Comparison of ENCODE assay signal across 25 cellular contexts in the genomic region with DNA sequence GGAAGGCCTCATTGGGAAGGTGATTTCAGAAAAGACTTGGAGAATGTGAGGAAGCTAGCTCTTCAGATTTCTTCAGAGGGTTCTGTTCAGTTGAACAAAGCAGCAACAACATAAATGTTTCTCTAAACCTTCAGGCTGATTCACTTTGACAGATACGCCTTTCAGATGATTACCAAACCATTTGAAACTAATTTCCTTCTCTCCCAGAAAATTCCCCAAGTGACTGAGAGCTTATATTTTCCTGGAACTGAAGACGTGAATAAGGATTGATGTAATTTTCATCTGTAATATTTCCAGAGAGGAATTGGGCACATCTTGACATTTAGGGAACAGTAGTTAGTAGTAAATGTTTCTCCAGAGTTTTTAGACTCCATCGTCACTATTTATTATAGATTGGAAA.
DNase-seq lines count a peak whose midpoint lies in the region; FAIRE-seq and TF ChIP-seq lines count a peak whose summit lies in the region.
"Had no signal": no experiment of that assay in that cellular context is flagged by ENCODE, and none has a peak within 500 bp of the region (broad histone marks: within the 10 kb centered on the region; RNA-seq: fewer than 3 reads in every experiment).

No MANE protein-coding gene starts in this region.

- H3K27ac ChIP-seq in GM23248 (no peak overlapping the region), H1 (ENCODE audit: low read depth, low read length) (no peak overlapping the region), mesenchymal stem cell (ENCODE audit: low read length, poor library complexity, severe bottlenecking) (no peak overlapping the region)
- H3K27ac ChIP-seq: BLaER1 treated with 17β-estradiol and CSF1 and Interleukin-3, amounts not matched to agents 10 nM and 100 nM; SJSA1 had no signal

- H2BK12ac ChIP-seq in H1 (ENCODE audit: low read depth, low read length) (no peak overlapping the region), mesenchymal stem cell (ENCODE audit: low read length in 2 of 2) (no peak overlapping the region)

- H2BK15ac ChIP-seq in H1 (ENCODE audit: low read length) (no peak overlapping the region), mesenchymal stem cell (ENCODE audit: low read depth, poor library complexity, severe bottlenecking) (no peak overlapping the region)

- H3F3A ChIP-seq in GM23248 (ENCODE audit: insufficient read depth): no peaks in the 10 kb centered on the region

- H3K4me1 ChIP-seq in GM23248 (ENCODE audit: insufficient read depth): no peaks in the 10 kb centered on the region
- no peaks in the 10 kb centered on the region for H3K4me1 ChIP-seq in H1 (replicated peaks in 1 of 4; ENCODE audit: control insufficient read depth in 3 of 4, insufficient read depth in 4 of 4, low read length in 3 of 4)
- H3K4me1 ChIP-seq in mesenchymal stem cell (ENCODE audit: control insufficient read depth, insufficient read depth, low read depth, low read length): no peaks in the 10 kb centered on the region

- no peak overlapping the region for H2BK120ac ChIP-seq in H1 (replicated peaks; ENCODE audit: low read depth, low read length)
- H2BK120ac ChIP-seq in mesenchymal stem cell (ENCODE audit: low read depth, low read length): no peak overlapping the region

- POLR2A ChIA-PET in H1 (lab: Charles Lee; ENCODE audit: partially characterized antibody): no interaction called here
- POLR2A ChIA-PET in activated CD4-positive, alpha-beta memory T cell treated with anti-CD3 and anti-CD28 coated beads for 36 hours (lab: Charles Lee): no interaction called here

- no peak overlapping the region for H3K4me2 ChIP-seq in GM23248 (ENCODE audit: unreplicated experiment)
- no peak overlapping the region for H3K4me2 ChIP-seq in H1 (ENCODE audit: insufficient read depth in 1 of 2, low read depth in 2 of 2, low read length in 2 of 2)
- H3K4me2 ChIP-seq in mesenchymal stem cell (ENCODE audit: low read length, poor library complexity, severe bottlenecking): no peak overlapping the region
- H3K4me2 ChIP-seq: BLaER1 treated with 17β-estradiol and CSF1 and Interleukin-3, amounts not matched to agents 10 nM and 100 nM had no signal

- H3K4me3 Mint-ChIP-seq in activated CD4-positive, alpha-beta memory T cell treated with anti-CD3 and anti-CD28 coated beads for 36 hours: no peak overlapping the region
- H3K4me3 Mint-ChIP-seq: CD4-positive, alpha-beta memory T cell had no signal

- no peak overlapping the region for H4K91ac ChIP-seq in H1 (replicated peaks; ENCODE audit: insufficient read length, low read length)
- H4K91ac ChIP-seq in mesenchymal stem cell (ENCODE audit: low read length): no peak overlapping the region

- H3K27ac Mint-ChIP-seq in activated CD4-positive, alpha-beta memory T cell treated with anti-CD3 and anti-CD28 coated beads for 36 hours: no peak overlapping the region
- H3K27ac Mint-ChIP-seq: CD4-positive, alpha-beta memory T cell had no signal

- H2BK5ac ChIP-seq in H1 (ENCODE audit: low read depth, low read length): no peak overlapping the region
- no peak overlapping the region for H2BK5ac ChIP-seq in mesenchymal stem cell (ENCODE audit: low read depth, low read length, poor library complexity, severe bottlenecking)

- peak; percentile 9 for DNase-seq in GM23248
- DNase-seq in H1 (ENCODE audit: low read depth in 1 of 2, low spot score in 2 of 2): no peak
- no peak for DNase-seq in mesenchymal stem cell
- peak; percentile 43 for DNase-seq in stromal cell of bone marrow (ENCODE audit: low read depth)
- DNase-seq in stimulated activated CD4-positive, alpha-beta T cell treated with anti-CD3 and anti-CD28 coated beads, Interleukin-12 subunit alpha, Interleukin-12 subunit beta, amount 100 ng/mL, for 4 hours: no peak
- no peak for DNase-seq in T-helper 9 cell
- no peak for DNase-seq in activated CD4-positive, alpha-beta memory T cell treated with anti-CD3 and anti-CD28 coated beads for 36 hours
- no peak for DNase-seq in HPDE6-E6E7 (ENCODE audit: extremely low spot score)
- DNase-seq: Caco-2; CD4-positive, alpha-beta memory T cell; DMS 273 treated with DMSO at 0.1 percent for 48 hours; DMS79 treated with DMSO at 0.1 percent for 48 hours; GOT3; IMR-90; NCI-H1105; NCI-H146; NCI-H2081; NCI-H2171; NCI-H345; NCI-H524; NCI-H82; OCI-M1 had no signal

- no peak overlapping the region for H4K8ac ChIP-seq in H1 (ENCODE audit: extremely low read depth, insufficient read depth, low read length)
- no peak overlapping the region for H4K8ac ChIP-seq in mesenchymal stem cell (ENCODE audit: low read length)

- H2AK5ac ChIP-seq in H1 (ENCODE audit: low read depth, low read length) (no peak overlapping the region), mesenchymal stem cell (ENCODE audit: low read length, severe bottlenecking) (no peak overlapping the region)

- in situ Hi-C loops in GM23248 (cut with MboI): no loop called here

- no peaks in the 10 kb centered on the region; the same call in 1 of the 2 replicates for H3K23me2 ChIP-seq in H1 (ENCODE audit: low read depth, low read length)

- no peaks in the 10 kb centered on the region for H3K4me1 Mint-ChIP-seq in activated CD4-positive, alpha-beta memory T cell treated with anti-CD3 and anti-CD28 coated beads for 36 hours (ENCODE audit: low read depth)
- H3K4me1 Mint-ChIP-seq: CD4-positive, alpha-beta memory T cell had no signal

- no peaks in the 10 kb centered on the region for H3K27me3 Mint-ChIP-seq in activated CD4-positive, alpha-beta memory T cell treated with anti-CD3 and anti-CD28 coated beads for 36 hours

- H2BK20ac ChIP-seq in H1 (ENCODE audit: low read length): no peak overlapping the region

- intact Hi-C loops in activated CD4-positive, alpha-beta memory T cell treated with anti-CD3 and anti-CD28 coated beads for 36 hours (cut with micrococcal nuclease): no loop called here

- no peaks in the 10 kb centered on the region for H4K20me1 ChIP-seq in GM23248 (ENCODE audit: insufficient read depth)
- H4K20me1 ChIP-seq in H1 (replicated peaks in 1 of 2; ENCODE audit: control insufficient read depth in 1 of 2, insufficient read depth in 2 of 2, low read length in 2 of 2): no peaks in the 10 kb centered on the region
- H4K20me1 ChIP-seq: BLaER1 treated with 17β-estradiol and CSF1 and Interleukin-3, amounts not matched to agents 10 nM and 100 nM had no signal

- H3K36me3 Mint-ChIP-seq in activated CD4-positive, alpha-beta memory T cell treated with anti-CD3 and anti-CD28 coated beads for 36 hours: no peaks in the 10 kb centered on the region
- H3K36me3 Mint-ChIP-seq: CD4-positive, alpha-beta memory T cell had no signal

- no peak for TF ChIP-seq CTCF in H1 (IDR thresholded peaks at IDR 0.05; ENCODE audit: control extremely low read depth in 1 of 3, insufficient read depth in 1 of 3, low read depth in 1 of 3, low read length in 3 of 3)

- H3K79me2 ChIP-seq in GM23248 (ENCODE audit: insufficient read depth) (no peaks in the 10 kb centered on the region), H1 (ENCODE audit: control insufficient read depth in 1 of 2, insufficient read depth in 2 of 2, low read length in 2 of 2) (no peaks in the 10 kb centered on the region)

- H3K9me2 ChIP-seq in GM23248 (ENCODE audit: insufficient read depth): no peaks in the 10 kb centered on the region; the same call in 1 of the 2 replicates

- H3K9me3 ChIP-seq in GM23248 (ENCODE audit: low read depth) (no peaks in the 10 kb centered on the region), H1 (ENCODE audit: insufficient read depth in 2 of 2, low read depth in 1 of 2, low read length in 1 of 2) (no peaks in the 10 kb centered on the region), mesenchymal stem cell (ENCODE audit: control insufficient read depth, low read length) (no peaks in the 10 kb centered on the region)
- H3K9me3 ChIP-seq: BLaER1 treated with 17β-estradiol and CSF1 and Interleukin-3, amounts not matched to agents 10 nM and 100 nM; Caco-2; SJSA1 had no signal

- H3K27me3 ChIP-seq in GM23248 (replicated peaks; ENCODE audit: insufficient read depth): no peaks in the 10 kb centered on the region
- H3K27me3 ChIP-seq in H1 (replicated peaks in 1 of 4; ENCODE audit: control insufficient read depth in 3 of 4, extremely low read depth in 1 of 4, insufficient read depth in 3 of 4, low read length in 3 of 4): no peaks in the 10 kb centered on the region
- no peaks in the 10 kb centered on the region for H3K27me3 ChIP-seq in mesenchymal stem cell (ENCODE audit: control insufficient read depth in 1 of 2, insufficient read depth in 1 of 2, low read length in 2 of 2)
- H3K27me3 ChIP-seq: BLaER1 treated with 17β-estradiol and CSF1 and Interleukin-3, amounts not matched to agents 10 nM and 100 nM; SJSA1 had no signal

- no peaks in the 10 kb centered on the region for H3K36me3 ChIP-seq in GM23248 (ENCODE audit: low read depth)
- no peaks in the 10 kb centered on the region for H3K36me3 ChIP-seq in H1 (ENCODE audit: control insufficient read depth in 2 of 4, insufficient read depth in 4 of 4, low read length in 3 of 4)
- no peaks in the 10 kb centered on the region for H3K36me3 ChIP-seq in mesenchymal stem cell (ENCODE audit: control insufficient read depth in 1 of 2, insufficient read depth in 2 of 2, low read depth in 1 of 2, low read length in 2 of 2)
- H3K36me3 ChIP-seq: BLaER1 treated with 17β-estradiol and CSF1 and Interleukin-3, amounts not matched to agents 10 nM and 100 nM; SJSA1 had no signal

- no peak overlapping the region for H3K56ac ChIP-seq in H1 (replicated peaks; ENCODE audit: insufficient read length, low read depth, low read length)

- H3K9me3 Mint-ChIP-seq in activated CD4-positive, alpha-beta memory T cell treated with anti-CD3 and anti-CD28 coated beads for 36 hours: no peaks in the 10 kb centered on the region
- H3K9me3 Mint-ChIP-seq: CD4-positive, alpha-beta memory T cell had no signal

- H3K14ac ChIP-seq in H1 (ENCODE audit: insufficient read length) (no peak overlapping the region), mesenchymal stem cell (ENCODE audit: low read length in 2 of 2) (no peak overlapping the region)

- no peak for FAIRE-seq in H1 (lab: Jason Lieb, UNC)
- FAIRE-seq: GM18507 had no signal

- H3K4ac ChIP-seq in H1 (replicated peaks; ENCODE audit: insufficient read length, low read depth, low read length): no peak overlapping the region
- no peak overlapping the region for H3K4ac ChIP-seq in mesenchymal stem cell (ENCODE audit: low read depth in 1 of 2, low read length in 2 of 2)

- no peak overlapping the region for H3K18ac ChIP-seq in H1 (ENCODE audit: extremely low read depth, low read length)
- H3K18ac ChIP-seq in mesenchymal stem cell (ENCODE audit: low read depth in 1 of 2, low read length in 2 of 2): no peak overlapping the region

- no peak for TF ChIP-seq POLR2A in H1 (IDR thresholded peaks at IDR 0.05; ENCODE audit: control extremely low read depth in 1 of 2, low read depth in 2 of 2, low read length in 2 of 2)

- no peak overlapping the region for H3K4me3 ChIP-seq in GM23248
- no peak overlapping the region for H3K4me3 ChIP-seq in H1 (ENCODE audit: extremely low read depth in 1 of 4, insufficient read depth in 2 of 4, low read depth in 3 of 4, low read length in 4 of 4)
- no peak overlapping the region for H3K4me3 ChIP-seq in mesenchymal stem cell (ENCODE audit: insufficient read depth in 1 of 2, low read depth in 1 of 2, low read length in 2 of 2)
- H3K4me3 ChIP-seq: BLaER1 treated with 17β-estradiol and CSF1 and Interleukin-3, amounts not matched to agents 10 nM and 100 nM; SJSA1 had no signal

- no peak overlapping the region for H4K5ac ChIP-seq in H1 (ENCODE audit: insufficient read length, low read depth, low read length)

- H3K23ac ChIP-seq in H1 (ENCODE audit: insufficient read length) (no peak overlapping the region), mesenchymal stem cell (ENCODE audit: low read length in 2 of 2) (no peak overlapping the region)

- CTCF ChIA-PET in H1 (lab: Charles Lee; ENCODE audit: partially characterized antibody): no interaction called here
- CTCF ChIA-PET in activated CD4-positive, alpha-beta memory T cell treated with anti-CD3 and anti-CD28 coated beads for 36 hours (lab: Charles Lee): no interaction called here

- no peak for TF ChIP-seq EP300 in H1 (IDR thresholded peaks at IDR 0.05; ENCODE audit: borderline replicate concordance in 1 of 2, low read depth in 2 of 2, low read length in 2 of 2)

- no peak for TF ChIP-seq RAD21 in H1 (IDR thresholded peaks at IDR 0.05 in 1 of 2, conservative IDR thresholded peaks at IDR 0.05 in 1 of 2; ENCODE audit: low read depth in 2 of 2, low read length in 2 of 2)

- no peak overlapping the region for H3K9ac ChIP-seq in GM23248
- H3K9ac ChIP-seq in H1 (replicated peaks in 1 of 4; ENCODE audit: extremely low read depth in 1 of 4, low read depth in 3 of 4, low read length in 3 of 4): no peak overlapping the region
- peak overlapping the region; percentile 14 for H3K9ac ChIP-seq in mesenchymal stem cell (ENCODE audit: low read length)
- H3K9ac ChIP-seq: BLaER1 treated with 17β-estradiol and CSF1 and Interleukin-3, amounts not matched to agents 10 nM and 100 nM had no signal

- H2AFZ ChIP-seq in GM23248 (peak overlapping the region; percentile 25; the same call in 1 of the 2 replicates), H1 (ENCODE audit: low read length) (0 out of 2 replicates have a peak overlapping the region, but pooled peaks have one; percentile 17), mesenchymal stem cell (ENCODE audit: low read depth, low read length) (no peak overlapping the region)

- WGBS in GM23248 (ENCODE audit: low coverage in 1 of 2, low lambda C conversion rate in 2 of 2, missing lambda C conversion rate in 2 of 2), 2 experiments: 18 to 33% methylated on average over 3 of the region's 3 CpGs
- 85% methylated on average over 3 of the region's 3 CpGs; no CpG with 5 or more reads in 1 of the 2 experiments for WGBS in H1 (ENCODE audit: extremely low coverage in 1 of 2, insufficient coverage in 1 of 2, insufficient read length in 1 of 2, insufficient replicate concordance in 2 of 2, low coverage in 1 of 2, low lambda C conversion rate in 2 of 2, missing lambda C conversion rate in 1 of 2), 2 experiments
- 75% methylated on average over 1 of the region's 3 CpGs for WGBS in mesenchymal stem cell

- H3K79me1 ChIP-seq in H1 (ENCODE audit: low read depth, low read length) (no peaks in the 10 kb centered on the region), mesenchymal stem cell (replicated peaks; ENCODE audit: low read length, poor library complexity, severe bottlenecking) (no peaks in the 10 kb centered on the region)

Comparison
In these comparisons a context has a peak if more than half of its experiments do, and no peak if none do; other contexts are left out.
1. DNase-seq: peak in GM23248 (single experiment) and stromal cell of bone marrow (single experiment); none in H1 (0 of 2), mesenchymal stem cell (single experiment), stimulated activated CD4-positive, alpha-beta T cell treated with anti-CD3 and anti-CD28 coated beads, Interleukin-12 subunit alpha, Interleukin-12 subunit beta, amount 100 ng/mL, for 4 hours (single experiment), T-helper 9 cell (single experiment), activated CD4-positive, alpha-beta memory T cell treated with anti-CD3 and anti-CD28 coated beads for 36 hours (single experiment) and HPDE6-E6E7 (single experiment).